ENCODE assay signal across 1 cellular context in genomic region chr5:149999866-150000260, GRCh38.
TF ChIP-seq lines count a peak whose summit lies in the region.

No MANE protein-coding gene starts in this region.

TF ChIP-seq in HepG2, 621 proteins besides CTCF, POLR2A, EP300 and RAD21:
- TF ChIP-seq ZNF33B (CRISPR knock-in tag; IDR thresholded peaks at IDR 0.05) (peak; percentile 52; the same call in 1 of the 2 replicates), ZNF883 (CRISPR knock-in tag; IDR thresholded peaks at IDR 0.05; ENCODE audit: not compliant biosample characterization) (peak; percentile 11), ZNF337 (CRISPR knock-in tag; IDR thresholded peaks at IDR 0.05; ENCODE audit: borderline replicate concordance, low read depth) (peak; percentile 59; the same call in 1 of the 2 replicates), DNMT3B (CRISPR knock-in tag; conservative IDR thresholded peaks at IDR 0.05) (no peak), PAF1 (CRISPR knock-in tag; IDR thresholded peaks at IDR 0.05) (no peak), FOXO4 (CRISPR knock-in tag; conservative IDR thresholded peaks at IDR 0.05) (0 out of 2 replicates have a peak, but pooled peaks have one; percentile 90), ZFYVE20 (CRISPR knock-in tag; IDR thresholded peaks at IDR 0.05; ENCODE audit: borderline replicate concordance, low read depth) (no peak), ZNF484 (CRISPR knock-in tag; IDR thresholded peaks at IDR 0.05; ENCODE audit: borderline replicate concordance, low read depth) (no peak), ZNF546 (CRISPR knock-in tag; conservative IDR thresholded peaks at IDR 0.05) (0 out of 2 replicates have a peak, but pooled peaks have one; percentile 57), ZNF414 (CRISPR knock-in tag; IDR thresholded peaks at IDR 0.05) (no peak)
- TF ChIP-seq, protein P1, sequence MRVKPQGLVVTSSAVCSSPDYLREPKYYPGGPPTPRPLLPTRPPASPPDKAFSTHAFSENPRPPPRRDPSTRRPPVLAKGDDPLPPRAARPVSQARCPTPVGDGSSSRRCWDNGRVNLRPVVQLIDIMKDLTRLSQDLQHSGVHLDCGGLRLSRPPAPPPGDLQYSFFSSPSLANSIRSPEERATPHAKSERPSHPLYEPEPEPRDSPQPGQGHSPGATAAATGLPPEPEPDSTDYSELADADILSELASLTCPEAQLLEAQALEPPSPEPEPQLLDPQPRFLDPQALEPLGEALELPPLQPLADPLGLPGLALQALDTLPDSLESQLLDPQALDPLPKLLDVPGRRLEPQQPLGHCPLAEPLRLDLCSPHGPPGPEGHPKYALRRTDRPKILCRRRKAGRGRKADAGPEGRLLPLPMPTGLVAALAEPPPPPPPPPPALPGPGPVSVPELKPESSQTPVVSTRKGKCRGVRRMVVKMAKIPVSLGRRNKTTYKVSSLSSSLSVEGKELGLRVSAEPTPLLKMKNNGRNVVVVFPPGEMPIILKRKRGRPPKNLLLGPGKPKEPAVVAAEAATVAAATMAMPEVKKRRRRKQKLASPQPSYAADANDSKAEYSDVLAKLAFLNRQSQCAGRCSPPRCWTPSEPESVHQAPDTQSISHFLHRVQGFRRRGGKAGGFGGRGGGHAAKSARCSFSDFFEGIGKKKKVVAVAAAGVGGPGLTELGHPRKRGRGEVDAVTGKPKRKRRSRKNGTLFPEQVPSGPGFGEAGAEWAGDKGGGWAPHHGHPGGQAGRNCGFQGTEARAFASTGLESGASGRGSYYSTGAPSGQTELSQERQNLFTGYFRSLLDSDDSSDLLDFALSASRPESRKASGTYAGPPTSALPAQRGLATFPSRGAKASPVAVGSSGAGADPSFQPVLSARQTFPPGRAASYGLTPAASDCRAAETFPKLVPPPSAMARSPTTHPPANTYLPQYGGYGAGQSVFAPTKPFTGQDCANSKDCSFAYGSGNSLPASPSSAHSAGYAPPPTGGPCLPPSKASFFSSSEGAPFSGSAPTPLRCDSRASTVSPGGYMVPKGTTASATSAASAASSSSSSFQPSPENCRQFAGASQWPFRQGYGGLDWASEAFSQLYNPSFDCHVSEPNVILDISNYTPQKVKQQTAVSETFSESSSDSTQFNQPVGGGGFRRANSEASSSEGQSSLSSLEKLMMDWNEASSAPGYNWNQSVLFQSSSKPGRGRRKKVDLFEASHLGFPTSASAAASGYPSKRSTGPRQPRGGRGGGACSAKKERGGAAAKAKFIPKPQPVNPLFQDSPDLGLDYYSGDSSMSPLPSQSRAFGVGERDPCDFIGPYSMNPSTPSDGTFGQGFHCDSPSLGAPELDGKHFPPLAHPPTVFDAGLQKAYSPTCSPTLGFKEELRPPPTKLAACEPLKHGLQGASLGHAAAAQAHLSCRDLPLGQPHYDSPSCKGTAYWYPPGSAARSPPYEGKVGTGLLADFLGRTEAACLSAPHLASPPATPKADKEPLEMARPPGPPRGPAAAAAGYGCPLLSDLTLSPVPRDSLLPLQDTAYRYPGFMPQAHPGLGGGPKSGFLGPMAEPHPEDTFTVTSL (CRISPR knock-in tag; IDR thresholded peaks at IDR 0.05; ENCODE audit: borderline replicate concordance): 0 out of 2 replicates have a peak, but pooled peaks have one; percentile 10
